In genomic region chr5:1172007-1172581, GRCh38 we compare ENCODE assay signal across 25 cellular contexts. TPM values are rescaled to one million over a fixed set of nuclear protein-coding genes. Genes with fewer than 3 reads are reported as not detected.
DNase-seq lines count a peak whose midpoint lies in the region; ATAC-seq and TF ChIP-seq lines count a peak whose summit lies in the region.
"Had no signal": no experiment of that assay in that cellular context is flagged by ENCODE, and none has a peak within 500 bp of the region (broad histone marks: within the 10 kb centered on the region; RNA-seq: fewer than 3 reads in every experiment).

No MANE protein-coding gene starts in this region.

- H3K4me1 Mint-ChIP-seq in activated naive CD8-positive, alpha-beta T cell treated with anti-CD3 and anti-CD28 coated beads, Interleukin-2, amount 10 ng/mL, durations not matched to agents 7 days and 5 days = peaks cover 10% of the 10 kb centered on the region
- peaks cover 11% of the 10 kb centered on the region for H3K4me1 Mint-ChIP-seq in activated naive CD8-positive, alpha-beta T cell treated with anti-CD3 and anti-CD28 coated beads for 36 hours
- H3K4me1 Mint-ChIP-seq in neural progenitor cell = peaks cover 6% of the 10 kb centered on the region

- H3K4me3 ChIP-seq in right cardiac atrium (ENCODE audit: low read length) (no peak overlapping the region), neural progenitor cell (no peak overlapping the region)
- H3K4me3 ChIP-seq: BLaER1 treated with 17β-estradiol and CSF1 and Interleukin-3, amounts not matched to agents 10 nM and 100 nM; GM12878; SJCRH30 had no signal

- no peak overlapping the region for H3K27ac Mint-ChIP-seq in activated naive CD8-positive, alpha-beta T cell treated with anti-CD3 and anti-CD28 coated beads, Interleukin-2, amount 10 ng/mL, durations not matched to agents 7 days and 5 days
- no peak overlapping the region for H3K27ac Mint-ChIP-seq in activated naive CD8-positive, alpha-beta T cell treated with anti-CD3 and anti-CD28 coated beads for 36 hours
- H3K27ac Mint-ChIP-seq in neural progenitor cell = no peak overlapping the region
- H3K27ac Mint-ChIP-seq: IgD-negative memory B cell had no signal

- H3K27me3 Mint-ChIP-seq in activated naive CD8-positive, alpha-beta T cell treated with anti-CD3 and anti-CD28 coated beads, Interleukin-2, amount 10 ng/mL, durations not matched to agents 7 days and 5 days = peaks cover 2% of the 10 kb centered on the region
- no peaks in the 10 kb centered on the region for H3K27me3 Mint-ChIP-seq in activated naive CD8-positive, alpha-beta T cell treated with anti-CD3 and anti-CD28 coated beads for 36 hours
- peaks cover 16% of the 10 kb centered on the region for H3K27me3 Mint-ChIP-seq in neural progenitor cell (ENCODE audit: insufficient read depth, low read depth)

- DNase-seq in activated naive CD8-positive, alpha-beta T cell treated with anti-CD3 and anti-CD28 coated beads, Interleukin-2, amount 10 ng/mL, durations not matched to agents 7 days and 5 days = peak; percentile 25
- no peak for DNase-seq in activated naive CD8-positive, alpha-beta T cell treated with anti-CD3 and anti-CD28 coated beads for 36 hours
- peak; percentile 12 to 45 (median 45) for DNase-seq in right cardiac atrium
- peak; percentile 78 for DNase-seq in posterior vena cava (ENCODE audit: low spot score)
- no peak for DNase-seq in neural progenitor cell (ENCODE audit: low spot score)
- no peak for DNase-seq in NCI-H2196 (lab: John Stamatoyannopoulos, UW; ENCODE audit: unreplicated experiment)
- DNase-seq in stimulated activated CD4-positive, alpha-beta T cell treated with anti-CD3 and anti-CD28 coated beads, Interleukin-4, amount 100 ng/mL, for 1 hour = no peak
- DNase-seq: 8988T; Caco-2; MM.1S; NCI-H1048; NCI-H1436; NCI-H1930; NCI-H226; NCI-H510A treated with DMSO at 0.1 percent for 48 hours; NCI-H774; NK-92 treated with Interleukin-12 subunit alpha and Interleukin-12 subunit beta, amount 100 ng/mL, for 24 hours; SJCRH30 had no signal

- H3K36me3 ChIP-seq in KOPT-K1 (ENCODE audit: insufficient read depth, low read length) = no peaks in the 10 kb centered on the region
- no peaks in the 10 kb centered on the region for H3K36me3 ChIP-seq in neural progenitor cell
- H3K36me3 ChIP-seq: BLaER1 treated with 17β-estradiol and CSF1 and Interleukin-3, amounts not matched to agents 10 nM and 100 nM; SJCRH30 had no signal

- H3F3A ChIP-seq in neural progenitor cell (ENCODE audit: low read depth) = no peaks in the 10 kb centered on the region

- intact Hi-C loops in right cardiac atrium (cut with DNase I) (loop anchor here in 1 of 4 donors (10.0 kb wide), 1 partner anchor 247 kb away; no protein-coding TSS in a partner anchor), posterior vena cava (cut with DNase I) (loop anchor here in 1 of 2 donors (5.0 kb wide), 1 partner anchor 470 kb away; no protein-coding TSS in a partner anchor)

- no peak overlapping the region for H3K9ac ChIP-seq in neural progenitor cell
- H3K9ac ChIP-seq: BLaER1 treated with 17β-estradiol and CSF1 and Interleukin-3, amounts not matched to agents 10 nM and 100 nM had no signal

- 93% methylated on average over 20 of the region's 20 CpGs for WGBS in right cardiac atrium

- H3K79me2 ChIP-seq in neural progenitor cell (ENCODE audit: low read depth) = no peaks in the 10 kb centered on the region

- POLR2A ChIA-PET in activated naive CD8-positive, alpha-beta T cell treated with anti-CD3 and anti-CD28 coated beads, Interleukin-2, amount 10 ng/mL, durations not matched to agents 7 days and 5 days (lab: Charles Lee) = no interaction called here

- no peaks in the 10 kb centered on the region for H4K20me1 ChIP-seq in neural progenitor cell (ENCODE audit: low read depth)

- H2AFZ ChIP-seq in neural progenitor cell (replicated peaks) = no peak overlapping the region

- H3K9me3 ChIP-seq in KOPT-K1 (ENCODE audit: insufficient read depth, low read length, poor library complexity, severe bottlenecking) = peaks cover 8% of the 10 kb centered on the region
- no peaks in the 10 kb centered on the region for H3K9me3 ChIP-seq in right cardiac atrium (ENCODE audit: control insufficient read depth, low read length)
- no peaks in the 10 kb centered on the region for H3K9me3 ChIP-seq in neural progenitor cell (ENCODE audit: low read depth)
- H3K9me3 ChIP-seq: Caco-2, SJCRH30 had no signal

- TF ChIP-seq CTCF in neural progenitor cell (IDR thresholded peaks at IDR 0.05) = no peak

- H3K36me3 Mint-ChIP-seq in activated naive CD8-positive, alpha-beta T cell treated with anti-CD3 and anti-CD28 coated beads, Interleukin-2, amount 10 ng/mL, durations not matched to agents 7 days and 5 days = no peaks in the 10 kb centered on the region
- no peaks in the 10 kb centered on the region for H3K36me3 Mint-ChIP-seq in activated naive CD8-positive, alpha-beta T cell treated with anti-CD3 and anti-CD28 coated beads for 36 hours
- H3K36me3 Mint-ChIP-seq in neural progenitor cell = no peaks in the 10 kb centered on the region
- H3K36me3 Mint-ChIP-seq: CD4-positive, alpha-beta memory T cell; IgD-negative memory B cell had no signal

- ATAC-seq in activated naive CD8-positive, alpha-beta T cell treated with anti-CD3 and anti-CD28 coated beads, Interleukin-2, amount 10 ng/mL, durations not matched to agents 7 days and 5 days (ENCODE audit: low read depth) = no peak
- ATAC-seq in right cardiac atrium = no peak
- ATAC-seq: GM12878 had no signal

- H3K27me3 ChIP-seq in right cardiac atrium (ENCODE audit: control insufficient read depth, insufficient read depth) = no peaks in the 10 kb centered on the region
- peaks cover 11% of the 10 kb centered on the region for H3K27me3 ChIP-seq in neural progenitor cell
- H3K27me3 ChIP-seq: SJCRH30 had no signal

- no peak overlapping the region for H3K4me3 Mint-ChIP-seq in activated naive CD8-positive, alpha-beta T cell treated with anti-CD3 and anti-CD28 coated beads, Interleukin-2, amount 10 ng/mL, durations not matched to agents 7 days and 5 days
- no peak overlapping the region for H3K4me3 Mint-ChIP-seq in activated naive CD8-positive, alpha-beta T cell treated with anti-CD3 and anti-CD28 coated beads for 36 hours
- H3K4me3 Mint-ChIP-seq in neural progenitor cell = no peak overlapping the region
- H3K4me3 Mint-ChIP-seq: IgD-negative memory B cell had no signal

- H3K27ac ChIP-seq in KOPT-K1 (ENCODE audit: low read depth, low read length, poor library complexity, severe bottlenecking) (peak overlapping the region; percentile 26), right cardiac atrium (ENCODE audit: low read length) (no peak overlapping the region), neural progenitor cell (no peak overlapping the region)
- H3K27ac ChIP-seq: BLaER1 treated with 17β-estradiol and CSF1 and Interleukin-3, amounts not matched to agents 10 nM and 100 nM; RWPE1; SJCRH30 had no signal

- H3K4me1 ChIP-seq in right cardiac atrium (ENCODE audit: control insufficient read depth, insufficient read depth, low read length) = no peaks in the 10 kb centered on the region
- H3K4me1 ChIP-seq in neural progenitor cell = peaks cover 3% of the 10 kb centered on the region

- H3K4me2 ChIP-seq in neural progenitor cell = no peak overlapping the region

- no peaks in the 10 kb centered on the region for H3K9me3 Mint-ChIP-seq in activated naive CD8-positive, alpha-beta T cell treated with anti-CD3 and anti-CD28 coated beads, Interleukin-2, amount 10 ng/mL, durations not matched to agents 7 days and 5 days
- no peaks in the 10 kb centered on the region for H3K9me3 Mint-ChIP-seq in activated naive CD8-positive, alpha-beta T cell treated with anti-CD3 and anti-CD28 coated beads for 36 hours
- peaks cover 3% of the 10 kb centered on the region for H3K9me3 Mint-ChIP-seq in neural progenitor cell
- H3K9me3 Mint-ChIP-seq: CD4-positive, alpha-beta memory T cell; IgD-negative memory B cell had no signal

RNA-seq across cellular contexts. Expression of gene SLC6A19, which starts 29.3 kb away (rescaled TPM):
- not detected for total RNA-seq in activated naive CD8-positive, alpha-beta T cell treated with anti-CD3 and anti-CD28 coated beads, Interleukin-2, amount 10 ng/mL, durations not matched to agents 7 days and 5 days
- total RNA-seq in activated naive CD8-positive, alpha-beta T cell treated with anti-CD3 and anti-CD28 coated beads for 36 hours = not detected
- total RNA-seq in right cardiac atrium (not detected), posterior vena cava (under 1 TPM in 1 of 2 donors, not detected in 1; 0.09 TPM), neural progenitor cell (ENCODE audit: low replicate concordance) (not detected in 2 replicates)
- polyA plus RNA-seq in right cardiac atrium = not detected
- total RNA-seq: CD4-positive, alpha-beta memory T cell; LHCN-M2; SJCRH30 had no signal
- polyA plus RNA-seq: CD4-positive, alpha-beta memory T cell; IgD-negative memory B cell had no signal

RNA-seq across cellular contexts. Expression of gene SLC6A18, which starts 53.1 kb away (rescaled TPM):
- total RNA-seq in activated naive CD8-positive, alpha-beta T cell treated with anti-CD3 and anti-CD28 coated beads, Interleukin-2, amount 10 ng/mL, durations not matched to agents 7 days and 5 days = not detected
- not detected for total RNA-seq in activated naive CD8-positive, alpha-beta T cell treated with anti-CD3 and anti-CD28 coated beads for 36 hours
- not detected for total RNA-seq in right cardiac atrium
- polyA plus RNA-seq in right cardiac atrium = not detected
- not detected for total RNA-seq in posterior vena cava
- total RNA-seq in neural progenitor cell (ENCODE audit: low replicate concordance) = not detected in 2 replicates
- total RNA-seq: Caco-2; CD4-positive, alpha-beta memory T cell; GM12878; LHCN-M2; SJCRH30 had no signal
- polyA plus RNA-seq: CD4-positive, alpha-beta memory T cell; GM12878; IgD-negative memory B cell had no signal

Comparison
In these comparisons a context has a peak if more than half of its experiments do, and no peak if none do; other contexts are left out.
1. DNase-seq: peak in activated naive CD8-positive, alpha-beta T cell treated with anti-CD3 and anti-CD28 coated beads, Interleukin-2, amount 10 ng/mL, durations not matched to agents 7 days and 5 days (single experiment), right cardiac atrium (3 of 3) and posterior vena cava (single experiment); none in activated naive CD8-positive, alpha-beta T cell treated with anti-CD3 and anti-CD28 coated beads for 36 hours (single experiment), neural progenitor cell (single experiment), NCI-H2196 (single experiment) and stimulated activated CD4-positive, alpha-beta T cell treated with anti-CD3 and anti-CD28 coated beads, Interleukin-4, amount 100 ng/mL, for 1 hour (single experiment).